In genomic region chr1:220682901-220683576, GRCh38 we compare ENCODE assay signal across 26 cellular contexts.
"Had no signal": no experiment of that assay in that cellular context is flagged by ENCODE, and none has a peak within 500 bp of the region (broad histone marks: within the 10 kb centered on the region; RNA-seq: fewer than 3 reads in every experiment).

No MANE protein-coding gene starts in this region.

- H3K4me1 ChIP-seq: ascending aorta, body of pancreas, Peyer's patch had no signal

- ATAC-seq: activated naive CD4-positive, alpha-beta T cell treated with anti-CD3 and anti-CD28 coated beads, Interleukin-2, amount 50 U/mL, for 72 hours; activated naive CD8-positive, alpha-beta T cell treated with anti-CD3 and anti-CD28 coated beads, Interleukin-2, amount 50 U/mL, for 24 hours; activated T-cell treated with anti-CD3 and anti-CD28 coated beads, Interleukin-2, amount 50 U/mL, for 72 hours; body of pancreas; T-helper 17 cell; WTC11 had no signal

- H3K4me3 ChIP-seq: ascending aorta, body of pancreas, Peyer's patch, SJCRH30 had no signal

- H3K9me3 ChIP-seq: ascending aorta, body of pancreas, Peyer's patch, SJCRH30 had no signal

- H3K27me3 Mint-ChIP-seq: activated CD4-positive, alpha-beta memory T cell treated with anti-CD3 and anti-CD28 coated beads, Interleukin-2, amount 10 ng/mL, durations not matched to agents 7 days and 5 days; activated naive CD8-positive, alpha-beta T cell treated with anti-CD3 and anti-CD28 coated beads, Interleukin-2, amount 50 U/mL, for 24 hours had no signal

- H3K36me3 Mint-ChIP-seq: activated naive CD4-positive, alpha-beta T cell treated with anti-CD3 and anti-CD28 coated beads, Interleukin-2, amount 50 U/mL, for 72 hours; WTC11 had no signal

- H3K4me1 Mint-ChIP-seq: activated naive CD8-positive, alpha-beta T cell treated with anti-CD3 and anti-CD28 coated beads, Interleukin-2, amount 50 U/mL, for 24 hours; WTC11 had no signal

- H3K27me3 ChIP-seq: ascending aorta, body of pancreas, Peyer's patch had no signal

- H3K9me3 Mint-ChIP-seq: activated CD4-positive, alpha-beta memory T cell treated with anti-CD3 and anti-CD28 coated beads, Interleukin-2, amount 10 ng/mL, durations not matched to agents 7 days and 5 days; activated CD4-positive, alpha-beta T cell treated with anti-CD3 and anti-CD28 coated beads, Interleukin-2, amount 10 ng/mL, durations not matched to agents 7 days and 5 days; activated naive CD4-positive, alpha-beta T cell treated with anti-CD3 and anti-CD28 coated beads, Interleukin-2, amount 50 U/mL, for 72 hours; activated naive CD8-positive, alpha-beta T cell treated with anti-CD3 and anti-CD28 coated beads, Interleukin-2, amount 50 U/mL, for 24 hours; activated T-cell treated with anti-CD3 and anti-CD28 coated beads, Interleukin-2, amount 50 U/mL, for 72 hours; WTC11 had no signal

- H3K36me3 ChIP-seq: ascending aorta, Peyer's patch, SJCRH30 had no signal

- DNase-seq: activated CD4-positive, alpha-beta memory T cell treated with anti-CD3 and anti-CD28 coated beads, Interleukin-2, amount 10 ng/mL, durations not matched to agents 7 days and 5 days; activated CD4-positive, alpha-beta T cell treated with anti-CD3 and anti-CD28 coated beads, Interleukin-2, amount 10 ng/mL, durations not matched to agents 7 days and 5 days; activated CD4-positive, CD25-positive, alpha-beta regulatory T cell treated with anti-CD3 and anti-CD28 coated beads, Interleukin-2, amount 50 U/mL, for 72 hours; activated naive CD8-positive, alpha-beta T cell treated with anti-CD3 and anti-CD28 coated beads, Interleukin-2, amount 50 U/mL, for 24 hours; activated T-cell treated with anti-CD3 and anti-CD28 coated beads for 4 hours; activated T-cell treated with anti-CD3 and anti-CD28 coated beads, Interleukin-2, amount 50 U/mL, for 72 hours; amniotic stem cell; body of pancreas; central memory CD4-positive, alpha-beta T cell; KG1; MM.1S; NCI-H1105 treated with DMSO at 0.1 percent for 48 hours; NCI-H1436 treated with DMSO at 0.1 percent for 48 hours; NCI-H187; NCI-H2081 treated with DMSO at 0.1 percent for 48 hours; NCI-H446; NCI-H524; Right ventricle myocardium superior; SJCRH30; T-helper 17 cell; T-helper 9 cell had no signal

- H3K27ac Mint-ChIP-seq: activated CD4-positive, alpha-beta memory T cell treated with anti-CD3 and anti-CD28 coated beads, Interleukin-2, amount 10 ng/mL, durations not matched to agents 7 days and 5 days; activated CD4-positive, alpha-beta T cell treated with anti-CD3 and anti-CD28 coated beads, Interleukin-2, amount 10 ng/mL, durations not matched to agents 7 days and 5 days; activated naive CD4-positive, alpha-beta T cell treated with anti-CD3 and anti-CD28 coated beads, Interleukin-2, amount 50 U/mL, for 72 hours; activated naive CD8-positive, alpha-beta T cell treated with anti-CD3 and anti-CD28 coated beads, Interleukin-2, amount 50 U/mL, for 24 hours; activated T-cell treated with anti-CD3 and anti-CD28 coated beads, Interleukin-2, amount 50 U/mL, for 72 hours; T-helper 17 cell; WTC11 had no signal

- H3K4me3 Mint-ChIP-seq: activated CD4-positive, alpha-beta memory T cell treated with anti-CD3 and anti-CD28 coated beads, Interleukin-2, amount 10 ng/mL, durations not matched to agents 7 days and 5 days; activated CD4-positive, alpha-beta T cell treated with anti-CD3 and anti-CD28 coated beads, Interleukin-2, amount 10 ng/mL, durations not matched to agents 7 days and 5 days; activated naive CD8-positive, alpha-beta T cell treated with anti-CD3 and anti-CD28 coated beads, Interleukin-2, amount 50 U/mL, for 24 hours; activated T-cell treated with anti-CD3 and anti-CD28 coated beads, Interleukin-2, amount 50 U/mL, for 72 hours; T-helper 17 cell; WTC11 had no signal

- H3K27ac ChIP-seq: ascending aorta, body of pancreas, Peyer's patch, RWPE1, SJCRH30 had no signal
